8 cellular contexts compared by ENCODE assay signal in the genomic region with DNA sequence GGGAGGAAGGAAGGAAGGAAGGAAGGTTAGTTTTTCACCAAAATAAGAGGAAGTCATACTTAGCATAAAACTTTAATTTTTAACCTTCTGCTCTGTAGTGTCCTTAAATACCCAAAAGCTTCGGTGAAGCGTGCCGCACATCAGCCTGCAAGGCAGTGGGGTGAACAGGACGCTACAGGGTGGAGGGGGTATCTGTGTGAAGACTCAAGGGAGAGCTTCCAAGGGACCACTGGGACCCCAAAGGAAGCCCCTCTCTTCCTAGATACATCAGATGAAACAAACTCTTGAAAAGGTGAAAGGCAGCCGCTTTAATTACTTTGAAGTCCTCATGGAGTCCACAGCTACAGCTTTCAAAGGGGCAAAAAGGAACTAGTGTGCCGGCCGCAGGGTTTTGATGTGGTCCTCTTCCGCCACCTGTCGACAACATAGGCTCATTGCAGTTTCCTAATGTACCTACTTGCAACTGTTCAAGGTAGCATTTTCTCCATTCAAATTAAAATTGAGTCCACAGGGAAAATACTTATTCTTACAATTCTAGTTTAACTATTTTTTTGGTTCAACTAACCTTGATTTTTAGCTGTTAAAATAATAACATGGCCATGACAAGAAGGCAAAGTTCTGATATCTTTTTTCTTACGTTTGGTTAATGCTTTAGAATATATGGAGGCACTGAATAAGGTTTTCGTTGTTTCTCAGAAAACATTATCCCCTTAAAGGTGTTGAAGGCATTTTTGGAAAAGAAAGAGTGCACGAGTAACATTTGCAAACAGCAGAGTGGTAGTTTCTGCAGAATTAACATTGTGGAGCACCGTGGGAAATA.
DNase-seq lines count a peak whose midpoint lies in the region; ATAC-seq and TF ChIP-seq lines count a peak whose summit lies in the region.

No MANE protein-coding gene starts in this region.

- no peaks in the 10 kb centered on the region for H3K79me2 ChIP-seq in neural progenitor cell (ENCODE audit: low read depth)

- peak; percentile 75 for ATAC-seq in GM21717 (IDR thresholded peaks at IDR 0.05; ENCODE audit: unreplicated experiment)
- ATAC-seq in activated T-cell treated with anti-CD3 and anti-CD28 coated beads, Interleukin-2, amount 50 U/mL, for 4 hours: peak; percentile 85 to 98

- no peak overlapping the region for H3K27ac Mint-ChIP-seq in neural progenitor cell

- no peaks in the 10 kb centered on the region for H3K9me3 Mint-ChIP-seq in activated T-cell treated with anti-CD3 and anti-CD28 coated beads, Interleukin-2, amount 50 U/mL, for 4 hours
- peaks cover 3% of the 10 kb centered on the region for H3K9me3 Mint-ChIP-seq in neural progenitor cell

- H3K27me3 Mint-ChIP-seq in activated T-cell treated with anti-CD3 and anti-CD28 coated beads, Interleukin-2, amount 50 U/mL, for 4 hours (ENCODE audit: low read depth): no peaks in the 10 kb centered on the region
- no peaks in the 10 kb centered on the region for H3K27me3 Mint-ChIP-seq in neural progenitor cell (ENCODE audit: insufficient read depth, low read depth)

- H4K20me1 ChIP-seq in neural progenitor cell (ENCODE audit: low read depth): no peaks in the 10 kb centered on the region

- H3F3A ChIP-seq in neural progenitor cell (ENCODE audit: low read depth): no peaks in the 10 kb centered on the region

- no peak for TF ChIP-seq POLR2A in Peyer's patch (IDR thresholded peaks at IDR 0.05)

- peak overlapping the region; percentile 54 for H3K4me3 Mint-ChIP-seq in activated T-cell treated with anti-CD3 and anti-CD28 coated beads, Interleukin-2, amount 50 U/mL, for 4 hours
- no peak overlapping the region for H3K4me3 Mint-ChIP-seq in neural progenitor cell

- peak; percentile 83 to 97 (median 88) for TF ChIP-seq CTCF in Peyer's patch (IDR thresholded peaks at IDR 0.05)
- peak; percentile 92 for TF ChIP-seq CTCF in neural progenitor cell (IDR thresholded peaks at IDR 0.05)

- H3K36me3 ChIP-seq in Peyer's patch: no peaks in the 10 kb centered on the region
- no peaks in the 10 kb centered on the region for H3K36me3 ChIP-seq in neural progenitor cell

- DNase-seq in DMS153 (lab: John Stamatoyannopoulos, UW) (peak; percentile 66), Kasumi-1 (lab: John Stamatoyannopoulos, UW) (peak; percentile 88 to 92), Peyer's patch (peak; percentile 58 to 95 (median 91)), fibroblast of peridontal ligament (ENCODE audit: extremely low read depth) (peak; percentile 91), neural progenitor cell (ENCODE audit: low spot score) (peak; percentile 87), stromal cell of bone marrow (ENCODE audit: low read depth) (peak; percentile 54)
- peak; percentile 78 for DNase-seq in activated T-cell treated with anti-CD3 and anti-CD28 coated beads, Interleukin-2, amount 50 U/mL, for 4 hours

- H3K9me3 ChIP-seq in Peyer's patch (no peaks in the 10 kb centered on the region), neural progenitor cell (ENCODE audit: low read depth) (no peaks in the 10 kb centered on the region)

- no peak overlapping the region for H3K4me3 ChIP-seq in Peyer's patch
- no peak overlapping the region for H3K4me3 ChIP-seq in neural progenitor cell

- H3K9ac ChIP-seq in neural progenitor cell: no peak overlapping the region

- H3K4me1 Mint-ChIP-seq in activated T-cell treated with anti-CD3 and anti-CD28 coated beads, Interleukin-2, amount 50 U/mL, for 4 hours (ENCODE audit: low read depth): peaks cover 5% of the 10 kb centered on the region
- H3K4me1 Mint-ChIP-seq in neural progenitor cell: no peaks in the 10 kb centered on the region

- H3K4me2 ChIP-seq in neural progenitor cell: no peak overlapping the region

- no peaks in the 10 kb centered on the region for H3K27me3 ChIP-seq in Peyer's patch
- H3K27me3 ChIP-seq in neural progenitor cell: no peaks in the 10 kb centered on the region

- H3K36me3 Mint-ChIP-seq in activated T-cell treated with anti-CD3 and anti-CD28 coated beads, Interleukin-2, amount 50 U/mL, for 4 hours (ENCODE audit: insufficient read depth): no peaks in the 10 kb centered on the region
- no peaks in the 10 kb centered on the region for H3K36me3 Mint-ChIP-seq in neural progenitor cell

- H2AFZ ChIP-seq in neural progenitor cell (replicated peaks): peak overlapping the region; percentile 75

- H3K27ac ChIP-seq in Peyer's patch (peak overlapping the region in 2 of 4 donors; percentile 52 to 59), neural progenitor cell (no peak overlapping the region)

- H3K4me1 ChIP-seq in Peyer's patch (no peaks in the 10 kb centered on the region), neural progenitor cell (no peaks in the 10 kb centered on the region)
